6 cellular contexts compared by ENCODE assay signal in the genomic region with DNA sequence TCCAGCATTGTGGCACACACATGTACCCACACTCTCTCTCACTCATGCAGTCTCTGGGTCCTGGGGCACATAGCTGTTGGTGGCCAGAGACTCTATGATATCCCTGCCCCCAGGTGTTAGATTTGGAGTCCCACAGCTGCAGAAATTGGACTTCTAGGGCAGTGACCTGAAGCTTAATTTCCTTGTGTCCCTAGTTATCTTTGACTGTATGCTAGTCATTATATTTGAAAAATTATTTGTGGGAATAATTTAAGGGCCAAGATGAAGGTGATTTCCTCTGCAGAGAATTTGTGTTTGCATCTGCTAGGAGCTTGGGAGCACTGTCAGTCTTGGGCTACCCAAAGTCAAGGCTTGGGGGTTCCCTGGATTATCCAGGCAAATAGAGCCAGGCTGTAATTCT.
"Had no signal": no experiment of that assay in that cellular context is flagged by ENCODE, and none has a peak within 500 bp of the region (broad histone marks: within the 10 kb centered on the region; RNA-seq: fewer than 3 reads in every experiment).

No MANE protein-coding gene starts in this region.

- DNase-seq: H9, HCEC 1CT, HFFc6, IMR-90 had no signal

- H3K4me3 ChIP-seq: GM23338, K562 had no signal

- H3K27ac Mint-ChIP-seq: GM23338, H9, HFFc6 had no signal

- ATAC-seq: GM23338, K562 had no signal

- H3K4me3 Mint-ChIP-seq: GM23338, H9, HFFc6 had no signal
